In the genomic region with DNA sequence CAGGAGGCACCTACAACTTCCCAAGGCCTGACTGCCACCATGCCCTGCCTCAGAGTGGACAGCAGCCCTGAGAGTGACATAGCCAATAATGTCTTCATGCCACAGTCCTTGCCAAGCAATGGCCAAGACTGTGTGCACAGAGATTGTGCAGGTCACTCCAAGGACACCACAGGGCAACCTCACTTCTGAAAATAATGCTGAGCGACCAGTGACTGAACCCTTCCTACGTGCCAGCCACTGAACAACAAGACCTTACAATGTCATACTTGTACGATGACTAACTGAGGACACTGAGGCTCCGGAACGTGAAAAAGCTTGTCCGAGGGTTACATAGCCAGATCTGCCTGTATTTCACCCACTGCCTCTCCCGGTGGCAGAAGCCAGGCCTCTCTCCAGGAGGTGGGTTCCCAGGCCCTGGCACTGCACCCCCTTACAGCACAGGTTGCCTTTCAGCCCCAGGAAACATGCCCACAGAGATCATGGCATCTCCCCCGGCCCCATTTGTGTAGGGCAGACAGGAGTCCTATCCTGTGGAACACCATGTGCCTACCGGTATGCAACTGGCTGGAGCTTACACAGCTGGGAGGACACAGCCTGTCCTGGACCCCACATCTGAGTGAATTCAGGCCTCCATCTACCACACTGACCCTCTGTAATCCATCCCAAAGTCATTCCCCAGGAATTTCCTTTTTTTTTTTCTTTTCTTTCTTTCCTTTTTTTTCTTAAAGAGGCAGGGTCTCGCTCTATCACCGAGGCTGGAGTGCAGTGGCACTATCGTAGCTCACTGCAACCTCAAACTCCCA, we compare ENCODE assay signal across 1 cellular context.
TF ChIP-seq lines count a peak whose summit lies in the region.

No MANE protein-coding gene starts in this region.

TF ChIP-seq in GM23338, 12 proteins besides CTCF, POLR2A, EP300 and RAD21 (continued from another document):
- TF ChIP-seq ZNF462 (CRISPR knock-in tag; IDR thresholded peaks at IDR 0.05): no peak
- no peak for TF ChIP-seq JUNB (IDR thresholded peaks at IDR 0.05; ENCODE audit: unreplicated experiment)
- TF ChIP-seq ZNF114 (CRISPR knock-in tag; IDR thresholded peaks at IDR 0.05): no peak
- no peak for TF ChIP-seq ZNF331 (CRISPR knock-in tag; IDR thresholded peaks at IDR 0.05; ENCODE audit: low read depth)
- no peak for TF ChIP-seq POLR2AphosphoS5 (IDR thresholded peaks at IDR 0.05; ENCODE audit: low read depth)
- no peak for TF ChIP-seq STAT1 (IDR thresholded peaks at IDR 0.05; ENCODE audit: unreplicated experiment)
- TF ChIP-seq CREB1 (CRISPR knock-in tag; IDR thresholded peaks at IDR 0.05; ENCODE audit: low read depth): no peak
- no peak for TF ChIP-seq NANOG (IDR thresholded peaks at IDR 0.05; ENCODE audit: borderline replicate concordance)
- TF ChIP-seq, protein P1, sequence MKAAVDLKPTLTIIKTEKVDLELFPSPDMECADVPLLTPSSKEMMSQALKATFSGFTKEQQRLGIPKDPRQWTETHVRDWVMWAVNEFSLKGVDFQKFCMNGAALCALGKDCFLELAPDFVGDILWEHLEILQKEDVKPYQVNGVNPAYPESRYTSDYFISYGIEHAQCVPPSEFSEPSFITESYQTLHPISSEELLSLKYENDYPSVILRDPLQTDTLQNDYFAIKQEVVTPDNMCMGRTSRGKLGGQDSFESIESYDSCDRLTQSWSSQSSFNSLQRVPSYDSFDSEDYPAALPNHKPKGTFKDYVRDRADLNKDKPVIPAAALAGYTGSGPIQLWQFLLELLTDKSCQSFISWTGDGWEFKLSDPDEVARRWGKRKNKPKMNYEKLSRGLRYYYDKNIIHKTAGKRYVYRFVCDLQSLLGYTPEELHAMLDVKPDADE (IDR thresholded peaks at IDR 0.05): no peak
